In the genomic region with DNA sequence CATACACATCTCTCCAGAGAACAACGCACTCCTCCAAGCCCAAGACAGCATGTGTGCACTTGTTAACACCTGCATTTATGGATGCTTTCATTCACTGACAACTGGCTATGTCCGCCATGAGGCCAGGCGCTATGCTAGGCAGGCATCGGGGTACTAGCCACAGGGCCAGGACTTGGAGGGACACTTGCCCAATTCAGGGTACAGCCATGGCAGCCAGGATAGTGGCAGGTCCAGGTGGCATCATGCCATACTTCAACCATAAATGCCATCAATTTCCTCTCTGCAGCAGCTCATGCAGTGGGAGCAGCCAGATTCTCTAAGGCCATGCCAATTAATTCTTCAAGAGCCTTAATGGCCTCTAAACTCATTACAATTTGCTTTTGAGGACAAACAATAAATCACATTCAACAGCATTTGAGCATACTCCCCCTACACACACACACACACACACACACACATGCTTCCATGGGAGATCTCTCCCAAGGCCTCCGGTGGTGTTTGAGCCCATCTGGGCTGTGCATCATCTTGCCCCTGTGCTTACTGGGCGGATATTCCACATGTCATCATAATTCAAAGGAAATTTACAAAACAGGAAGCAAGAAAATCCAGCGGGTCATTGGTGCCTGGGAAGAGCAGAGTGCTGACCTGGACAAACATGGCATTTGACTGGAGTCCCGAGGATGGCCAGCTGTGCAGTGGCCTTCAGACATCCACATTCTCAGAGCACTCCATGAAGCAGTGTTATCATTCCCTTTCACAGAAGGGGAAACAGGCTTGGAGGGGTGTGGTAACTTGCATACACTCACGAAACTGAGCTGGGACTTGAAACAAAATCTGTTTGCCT, we compare ENCODE assay signal across 1 cellular context.
TF ChIP-seq lines count a peak whose summit lies in the region.

No MANE protein-coding gene starts in this region.

TF ChIP-seq in IMR-90, 13 proteins besides CTCF, POLR2A, EP300 and RAD21:
- TF ChIP-seq NFE2L2 (IDR thresholded peaks at IDR 0.05; ENCODE audit: low read depth, low read length) (no peak), RFX5 (IDR thresholded peaks at IDR 0.05; ENCODE audit: low read depth, low read length) (no peak), FOS (IDR thresholded peaks at IDR 0.05; ENCODE audit: low read depth, low read length) (no peak), CHD1 (IDR thresholded peaks at IDR 0.05; ENCODE audit: low read depth, low read length) (no peak), CEBPB (IDR thresholded peaks at IDR 0.05; ENCODE audit: low read depth, low read length) (no peak), RCOR1 (IDR thresholded peaks at IDR 0.05; ENCODE audit: insufficient replicate concordance, low read length) (no peak), MXI1 (IDR thresholded peaks at IDR 0.05; ENCODE audit: borderline replicate concordance, low read depth, low read length) (no peak), SMC3 (IDR thresholded peaks at IDR 0.05; ENCODE audit: low read depth, low read length) (no peak)
- TF ChIP-seq, protein P1, sequence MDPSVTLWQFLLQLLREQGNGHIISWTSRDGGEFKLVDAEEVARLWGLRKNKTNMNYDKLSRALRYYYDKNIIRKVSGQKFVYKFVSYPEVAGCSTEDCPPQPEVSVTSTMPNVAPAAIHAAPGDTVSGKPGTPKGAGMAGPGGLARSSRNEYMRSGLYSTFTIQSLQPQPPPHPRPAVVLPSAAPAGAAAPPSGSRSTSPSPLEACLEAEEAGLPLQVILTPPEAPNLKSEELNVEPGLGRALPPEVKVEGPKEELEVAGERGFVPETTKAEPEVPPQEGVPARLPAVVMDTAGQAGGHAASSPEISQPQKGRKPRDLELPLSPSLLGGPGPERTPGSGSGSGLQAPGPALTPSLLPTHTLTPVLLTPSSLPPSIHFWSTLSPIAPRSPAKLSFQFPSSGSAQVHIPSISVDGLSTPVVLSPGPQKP (IDR thresholded peaks at IDR 0.05; ENCODE audit: borderline replicate concordance, low read depth, low read length) = no peak
- TF ChIP-seq, protein P2, sequence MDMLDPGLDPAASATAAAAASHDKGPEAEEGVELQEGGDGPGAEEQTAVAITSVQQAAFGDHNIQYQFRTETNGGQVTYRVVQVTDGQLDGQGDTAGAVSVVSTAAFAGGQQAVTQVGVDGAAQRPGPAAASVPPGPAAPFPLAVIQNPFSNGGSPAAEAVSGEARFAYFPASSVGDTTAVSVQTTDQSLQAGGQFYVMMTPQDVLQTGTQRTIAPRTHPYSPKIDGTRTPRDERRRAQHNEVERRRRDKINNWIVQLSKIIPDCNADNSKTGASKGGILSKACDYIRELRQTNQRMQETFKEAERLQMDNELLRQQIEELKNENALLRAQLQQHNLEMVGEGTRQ (IDR thresholded peaks at IDR 0.05; ENCODE audit: low read depth, low read length) = no peak
